1 cellular context compared by ENCODE assay signal in genomic region chr2:73018188-73018825, GRCh38.
TF ChIP-seq lines count a peak whose summit lies in the region.

No MANE protein-coding gene starts in this region.

TF ChIP-seq in HepG2, 621 proteins besides CTCF, POLR2A, EP300 and RAD21:
- TF ChIP-seq FOXA1 (IDR thresholded peaks at IDR 0.05) (0 out of 2 replicates have a peak, but pooled peaks have one; percentile 23), FOXA1 (CRISPR knock-in tag; IDR thresholded peaks at IDR 0.05) (no peak), ZNF496 (CRISPR knock-in tag; IDR thresholded peaks at IDR 0.05; ENCODE audit: insufficient replicate concordance) (no peak)
